Comparison of ENCODE assay signal across 1 cellular context in genomic region chr12:6851153-6851920, GRCh38.
TF ChIP-seq lines count a peak whose summit lies in the region.

Gene CDCA3, minus strand, starts transcription at chr12:6851286. Its CDS starts 334 bp downstream, at chr12:6850952.

TF ChIP-seq in K562, 482 proteins besides CTCF, POLR2A, EP300 and RAD21 (continued from another document and continues in another):
- TF ChIP-seq, protein P1, sequence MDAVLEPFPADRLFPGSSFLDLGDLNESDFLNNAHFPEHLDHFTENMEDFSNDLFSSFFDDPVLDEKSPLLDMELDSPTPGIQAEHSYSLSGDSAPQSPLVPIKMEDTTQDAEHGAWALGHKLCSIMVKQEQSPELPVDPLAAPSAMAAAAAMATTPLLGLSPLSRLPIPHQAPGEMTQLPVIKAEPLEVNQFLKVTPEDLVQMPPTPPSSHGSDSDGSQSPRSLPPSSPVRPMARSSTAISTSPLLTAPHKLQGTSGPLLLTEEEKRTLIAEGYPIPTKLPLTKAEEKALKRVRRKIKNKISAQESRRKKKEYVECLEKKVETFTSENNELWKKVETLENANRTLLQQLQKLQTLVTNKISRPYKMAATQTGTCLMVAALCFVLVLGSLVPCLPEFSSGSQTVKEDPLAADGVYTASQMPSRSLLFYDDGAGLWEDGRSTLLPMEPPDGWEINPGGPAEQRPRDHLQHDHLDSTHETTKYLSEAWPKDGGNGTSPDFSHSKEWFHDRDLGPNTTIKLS (IDR thresholded peaks at IDR 0.05; ENCODE audit: borderline replicate concordance, low read depth) = 0 out of 2 replicates have a peak, but pooled peaks have one; percentile 4
- peak; percentile 93 for TF ChIP-seq NEUROD1 (IDR thresholded peaks at IDR 0.05; ENCODE audit: borderline replicate concordance, low read depth, low read length, partially characterized antibody)
- peak; percentile 97 for TF ChIP-seq FOS (IDR thresholded peaks at IDR 0.05; ENCODE audit: extremely low read depth, insufficient read length)
- TF ChIP-seq, protein P2, sequence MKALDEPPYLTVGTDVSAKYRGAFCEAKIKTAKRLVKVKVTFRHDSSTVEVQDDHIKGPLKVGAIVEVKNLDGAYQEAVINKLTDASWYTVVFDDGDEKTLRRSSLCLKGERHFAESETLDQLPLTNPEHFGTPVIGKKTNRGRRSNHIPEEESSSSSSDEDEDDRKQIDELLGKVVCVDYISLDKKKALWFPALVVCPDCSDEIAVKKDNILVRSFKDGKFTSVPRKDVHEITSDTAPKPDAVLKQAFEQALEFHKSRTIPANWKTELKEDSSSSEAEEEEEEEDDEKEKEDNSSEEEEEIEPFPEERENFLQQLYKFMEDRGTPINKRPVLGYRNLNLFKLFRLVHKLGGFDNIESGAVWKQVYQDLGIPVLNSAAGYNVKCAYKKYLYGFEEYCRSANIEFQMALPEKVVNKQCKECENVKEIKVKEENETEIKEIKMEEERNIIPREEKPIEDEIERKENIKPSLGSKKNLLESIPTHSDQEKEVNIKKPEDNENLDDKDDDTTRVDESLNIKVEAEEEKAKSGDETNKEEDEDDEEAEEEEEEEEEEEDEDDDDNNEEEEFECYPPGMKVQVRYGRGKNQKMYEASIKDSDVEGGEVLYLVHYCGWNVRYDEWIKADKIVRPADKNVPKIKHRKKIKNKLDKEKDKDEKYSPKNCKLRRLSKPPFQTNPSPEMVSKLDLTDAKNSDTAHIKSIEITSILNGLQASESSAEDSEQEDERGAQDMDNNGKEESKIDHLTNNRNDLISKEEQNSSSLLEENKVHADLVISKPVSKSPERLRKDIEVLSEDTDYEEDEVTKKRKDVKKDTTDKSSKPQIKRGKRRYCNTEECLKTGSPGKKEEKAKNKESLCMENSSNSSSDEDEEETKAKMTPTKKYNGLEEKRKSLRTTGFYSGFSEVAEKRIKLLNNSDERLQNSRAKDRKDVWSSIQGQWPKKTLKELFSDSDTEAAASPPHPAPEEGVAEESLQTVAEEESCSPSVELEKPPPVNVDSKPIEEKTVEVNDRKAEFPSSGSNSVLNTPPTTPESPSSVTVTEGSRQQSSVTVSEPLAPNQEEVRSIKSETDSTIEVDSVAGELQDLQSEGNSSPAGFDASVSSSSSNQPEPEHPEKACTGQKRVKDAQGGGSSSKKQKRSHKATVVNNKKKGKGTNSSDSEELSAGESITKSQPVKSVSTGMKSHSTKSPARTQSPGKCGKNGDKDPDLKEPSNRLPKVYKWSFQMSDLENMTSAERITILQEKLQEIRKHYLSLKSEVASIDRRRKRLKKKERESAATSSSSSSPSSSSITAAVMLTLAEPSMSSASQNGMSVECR (CRISPR knock-in tag; IDR thresholded peaks at IDR 0.05) = peak; percentile 80
- TF ChIP-seq E2F5 (CRISPR knock-in tag; IDR thresholded peaks at IDR 0.05) = peak; percentile 85; the same call in 1 of the 2 replicates
- 0 out of 2 replicates have a peak, but pooled peaks have one; percentile 27 for TF ChIP-seq EGR1 (conservative IDR thresholded peaks at IDR 0.05)
- TF ChIP-seq, protein P3, sequence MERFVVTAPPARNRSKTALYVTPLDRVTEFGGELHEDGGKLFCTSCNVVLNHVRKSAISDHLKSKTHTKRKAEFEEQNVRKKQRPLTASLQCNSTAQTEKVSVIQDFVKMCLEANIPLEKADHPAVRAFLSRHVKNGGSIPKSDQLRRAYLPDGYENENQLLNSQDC (CRISPR knock-in tag; IDR thresholded peaks at IDR 0.05) = no peak
- TF ChIP-seq TEAD2 (tag; IDR thresholded peaks at IDR 0.05) = no peak
- no peak for TF ChIP-seq ZC3H8 (IDR thresholded peaks at IDR 0.05)
- 0 out of 2 replicates have a peak, but pooled peaks have one; percentile 23 for TF ChIP-seq MTA3 (IDR thresholded peaks at IDR 0.05; ENCODE audit: borderline replicate concordance)
- no peak for TF ChIP-seq PCBP1 (IDR thresholded peaks at IDR 0.05; ENCODE audit: low read depth, low read length, poor library complexity, severe bottlenecking)
- peak; percentile 86 for TF ChIP-seq FOXM1 (IDR thresholded peaks at IDR 0.05; ENCODE audit: low read depth)
- no peak for TF ChIP-seq FOXM1 (CRISPR knock-in tag; IDR thresholded peaks at IDR 0.05; ENCODE audit: low read depth)
- TF ChIP-seq, protein P4, sequence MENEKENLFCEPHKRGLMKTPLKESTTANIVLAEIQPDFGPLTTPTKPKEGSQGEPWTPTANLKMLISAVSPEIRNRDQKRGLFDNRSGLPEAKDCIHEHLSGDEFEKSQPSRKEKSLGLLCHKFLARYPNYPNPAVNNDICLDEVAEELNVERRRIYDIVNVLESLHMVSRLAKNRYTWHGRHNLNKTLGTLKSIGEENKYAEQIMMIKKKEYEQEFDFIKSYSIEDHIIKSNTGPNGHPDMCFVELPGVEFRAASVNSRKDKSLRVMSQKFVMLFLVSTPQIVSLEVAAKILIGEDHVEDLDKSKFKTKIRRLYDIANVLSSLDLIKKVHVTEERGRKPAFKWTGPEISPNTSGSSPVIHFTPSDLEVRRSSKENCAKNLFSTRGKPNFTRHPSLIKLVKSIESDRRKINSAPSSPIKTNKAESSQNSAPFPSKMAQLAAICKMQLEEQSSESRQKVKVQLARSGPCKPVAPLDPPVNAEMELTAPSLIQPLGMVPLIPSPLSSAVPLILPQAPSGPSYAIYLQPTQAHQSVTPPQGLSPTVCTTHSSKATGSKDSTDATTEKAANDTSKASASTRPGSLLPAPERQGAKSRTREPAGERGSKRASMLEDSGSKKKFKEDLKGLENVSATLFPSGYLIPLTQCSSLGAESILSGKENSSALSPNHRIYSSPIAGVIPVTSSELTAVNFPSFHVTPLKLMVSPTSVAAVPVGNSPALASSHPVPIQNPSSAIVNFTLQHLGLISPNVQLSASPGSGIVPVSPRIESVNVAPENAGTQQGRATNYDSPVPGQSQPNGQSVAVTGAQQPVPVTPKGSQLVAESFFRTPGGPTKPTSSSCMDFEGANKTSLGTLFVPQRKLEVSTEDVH (IDR thresholded peaks at IDR 0.05; ENCODE audit: low read depth, partially characterized antibody) = peak; percentile 87
- TF ChIP-seq, protein P5, sequence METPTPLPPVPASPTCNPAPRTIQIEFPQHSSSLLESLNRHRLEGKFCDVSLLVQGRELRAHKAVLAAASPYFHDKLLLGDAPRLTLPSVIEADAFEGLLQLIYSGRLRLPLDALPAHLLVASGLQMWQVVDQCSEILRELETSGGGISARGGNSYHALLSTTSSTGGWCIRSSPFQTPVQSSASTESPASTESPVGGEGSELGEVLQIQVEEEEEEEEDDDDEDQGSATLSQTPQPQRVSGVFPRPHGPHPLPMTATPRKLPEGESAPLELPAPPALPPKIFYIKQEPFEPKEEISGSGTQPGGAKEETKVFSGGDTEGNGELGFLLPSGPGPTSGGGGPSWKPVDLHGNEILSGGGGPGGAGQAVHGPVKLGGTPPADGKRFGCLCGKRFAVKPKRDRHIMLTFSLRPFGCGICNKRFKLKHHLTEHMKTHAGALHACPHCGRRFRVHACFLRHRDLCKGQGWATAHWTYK (CRISPR knock-in tag; IDR thresholded peaks at IDR 0.05) = no peak
- TF ChIP-seq CEBPG (CRISPR knock-in tag; IDR thresholded peaks at IDR 0.05) = no peak
- no peak for TF ChIP-seq CEBPG (tag; conservative IDR thresholded peaks at IDR 0.05 in 1 of 2, IDR thresholded peaks at IDR 0.05 in 1 of 2)
- no peak for TF ChIP-seq ZNF23 (CRISPR knock-in tag; IDR thresholded peaks at IDR 0.05)
- no peak for TF ChIP-seq MAFK (IDR thresholded peaks at IDR 0.05; ENCODE audit: low read length)
- TF ChIP-seq TCFL5 (CRISPR knock-in tag; conservative IDR thresholded peaks at IDR 0.05) = no peak
- no peak for TF ChIP-seq ZNF197 (CRISPR knock-in tag; IDR thresholded peaks at IDR 0.05; ENCODE audit: low read depth)
- TF ChIP-seq ZFP36 (IDR thresholded peaks at IDR 0.05; ENCODE audit: low read depth, low read length, partially characterized antibody) = no peak
- TF ChIP-seq YBX1 (IDR thresholded peaks at IDR 0.05) = no peak
- no peak for TF ChIP-seq ZNF707 (CRISPR knock-in tag; conservative IDR thresholded peaks at IDR 0.05)
- TF ChIP-seq, protein P6, sequence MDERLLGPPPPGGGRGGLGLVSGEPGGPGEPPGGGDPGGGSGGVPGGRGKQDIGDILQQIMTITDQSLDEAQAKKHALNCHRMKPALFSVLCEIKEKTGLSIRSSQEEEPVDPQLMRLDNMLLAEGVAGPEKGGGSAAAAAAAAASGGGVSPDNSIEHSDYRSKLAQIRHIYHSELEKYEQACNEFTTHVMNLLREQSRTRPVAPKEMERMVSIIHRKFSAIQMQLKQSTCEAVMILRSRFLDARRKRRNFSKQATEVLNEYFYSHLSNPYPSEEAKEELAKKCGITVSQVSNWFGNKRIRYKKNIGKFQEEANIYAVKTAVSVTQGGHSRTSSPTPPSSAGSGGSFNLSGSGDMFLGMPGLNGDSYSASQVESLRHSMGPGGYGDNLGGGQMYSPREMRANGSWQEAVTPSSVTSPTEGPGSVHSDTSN (CRISPR knock-in tag; IDR thresholded peaks at IDR 0.05; ENCODE audit: low read depth) = peak; percentile 73
- TF ChIP-seq, protein P6 (tag; conservative IDR thresholded peaks at IDR 0.05; ENCODE audit: low read depth) = peak; percentile 96
- peak; percentile 50; the same call in 1 of the 2 replicates for TF ChIP-seq ATF7 (IDR thresholded peaks at IDR 0.05)
- TF ChIP-seq ELF1 (tag; IDR thresholded peaks at IDR 0.05) = no peak
- TF ChIP-seq CHD2 (IDR thresholded peaks at IDR 0.05; ENCODE audit: low read depth, low read length) = peak; percentile 81
- no peak for TF ChIP-seq TGIF2 (CRISPR knock-in tag; IDR thresholded peaks at IDR 0.05)
- TF ChIP-seq, protein P7, sequence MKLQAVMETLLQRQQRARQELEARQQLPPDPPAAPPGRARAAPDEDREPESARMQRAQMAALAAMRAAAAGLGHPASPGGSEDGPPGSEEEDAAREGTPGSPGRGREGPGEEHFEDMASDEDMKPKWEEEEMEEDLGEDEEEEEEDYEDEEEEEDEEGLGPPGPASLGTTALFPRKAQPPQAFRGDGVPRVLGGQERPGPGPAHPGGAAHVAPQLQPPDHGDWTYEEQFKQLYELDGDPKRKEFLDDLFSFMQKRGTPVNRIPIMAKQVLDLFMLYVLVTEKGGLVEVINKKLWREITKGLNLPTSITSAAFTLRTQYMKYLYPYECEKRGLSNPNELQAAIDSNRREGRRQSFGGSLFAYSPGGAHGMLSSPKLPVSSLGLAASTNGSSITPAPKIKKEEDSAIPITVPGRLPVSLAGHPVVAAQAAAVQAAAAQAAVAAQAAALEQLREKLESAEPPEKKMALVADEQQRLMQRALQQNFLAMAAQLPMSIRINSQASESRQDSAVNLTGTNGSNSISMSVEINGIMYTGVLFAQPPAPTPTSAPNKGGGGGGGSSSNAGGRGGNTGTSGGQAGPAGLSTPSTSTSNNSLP (IDR thresholded peaks at IDR 0.05; ENCODE audit: borderline replicate concordance, low read depth, low read length) = no peak
- TF ChIP-seq GABPB1 (CRISPR knock-in tag; IDR thresholded peaks at IDR 0.05) = 0 out of 2 replicates have a peak, but pooled peaks have one; percentile 30
- no peak for TF ChIP-seq CBFA2T3 (IDR thresholded peaks at IDR 0.05)
- TF ChIP-seq THAP7 (CRISPR knock-in tag; IDR thresholded peaks at IDR 0.05) = no peak
- TF ChIP-seq, protein P8, sequence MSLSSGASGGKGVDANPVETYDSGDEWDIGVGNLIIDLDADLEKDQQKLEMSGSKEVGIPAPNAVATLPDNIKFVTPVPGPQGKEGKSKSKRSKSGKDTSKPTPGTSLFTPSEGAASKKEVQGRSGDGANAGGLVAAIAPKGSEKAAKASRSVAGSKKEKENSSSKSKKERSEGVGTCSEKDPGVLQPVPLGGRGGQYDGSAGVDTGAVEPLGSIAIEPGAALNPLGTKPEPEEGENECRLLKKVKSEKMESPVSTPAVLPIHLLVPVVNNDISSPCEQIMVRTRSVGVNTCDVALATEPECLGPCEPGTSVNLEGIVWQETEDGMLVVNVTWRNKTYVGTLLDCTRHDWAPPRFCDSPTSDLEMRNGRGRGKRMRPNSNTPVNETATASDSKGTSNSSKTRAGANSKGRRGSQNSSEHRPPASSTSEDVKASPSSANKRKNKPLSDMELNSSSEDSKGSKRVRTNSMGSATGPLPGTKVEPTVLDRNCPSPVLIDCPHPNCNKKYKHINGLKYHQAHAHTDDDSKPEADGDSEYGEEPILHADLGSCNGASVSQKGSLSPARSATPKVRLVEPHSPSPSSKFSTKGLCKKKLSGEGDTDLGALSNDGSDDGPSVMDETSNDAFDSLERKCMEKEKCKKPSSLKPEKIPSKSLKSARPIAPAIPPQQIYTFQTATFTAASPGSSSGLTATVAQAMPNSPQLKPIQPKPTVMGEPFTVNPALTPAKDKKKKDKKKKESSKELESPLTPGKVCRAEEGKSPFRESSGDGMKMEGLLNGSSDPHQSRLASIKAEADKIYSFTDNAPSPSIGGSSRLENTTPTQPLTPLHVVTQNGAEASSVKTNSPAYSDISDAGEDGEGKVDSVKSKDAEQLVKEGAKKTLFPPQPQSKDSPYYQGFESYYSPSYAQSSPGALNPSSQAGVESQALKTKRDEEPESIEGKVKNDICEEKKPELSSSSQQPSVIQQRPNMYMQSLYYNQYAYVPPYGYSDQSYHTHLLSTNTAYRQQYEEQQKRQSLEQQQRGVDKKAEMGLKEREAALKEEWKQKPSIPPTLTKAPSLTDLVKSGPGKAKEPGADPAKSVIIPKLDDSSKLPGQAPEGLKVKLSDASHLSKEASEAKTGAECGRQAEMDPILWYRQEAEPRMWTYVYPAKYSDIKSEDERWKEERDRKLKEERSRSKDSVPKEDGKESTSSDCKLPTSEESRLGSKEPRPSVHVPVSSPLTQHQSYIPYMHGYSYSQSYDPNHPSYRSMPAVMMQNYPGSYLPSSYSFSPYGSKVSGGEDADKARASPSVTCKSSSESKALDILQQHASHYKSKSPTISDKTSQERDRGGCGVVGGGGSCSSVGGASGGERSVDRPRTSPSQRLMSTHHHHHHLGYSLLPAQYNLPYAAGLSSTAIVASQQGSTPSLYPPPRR (CRISPR knock-in tag; IDR thresholded peaks at IDR 0.05; ENCODE audit: borderline replicate concordance) = no peak
- no peak for TF ChIP-seq ZNF175 (CRISPR knock-in tag; IDR thresholded peaks at IDR 0.05; ENCODE audit: low read depth)
- no peak for TF ChIP-seq ZEB2 (IDR thresholded peaks at IDR 0.05)
- no peak for TF ChIP-seq ZNF311 (CRISPR knock-in tag; IDR thresholded peaks at IDR 0.05)
- peak; percentile 90 for TF ChIP-seq SAP30 (IDR thresholded peaks at IDR 0.05; ENCODE audit: borderline replicate concordance, insufficient read depth, low read depth, low read length, poor library complexity, severe bottlenecking)
- no peak; the same call in 1 of the 2 replicates for TF ChIP-seq PML (IDR thresholded peaks at IDR 0.05; ENCODE audit: low read length)
